Comparison of ENCODE assay signal across 2 cellular contexts in the genomic region with DNA sequence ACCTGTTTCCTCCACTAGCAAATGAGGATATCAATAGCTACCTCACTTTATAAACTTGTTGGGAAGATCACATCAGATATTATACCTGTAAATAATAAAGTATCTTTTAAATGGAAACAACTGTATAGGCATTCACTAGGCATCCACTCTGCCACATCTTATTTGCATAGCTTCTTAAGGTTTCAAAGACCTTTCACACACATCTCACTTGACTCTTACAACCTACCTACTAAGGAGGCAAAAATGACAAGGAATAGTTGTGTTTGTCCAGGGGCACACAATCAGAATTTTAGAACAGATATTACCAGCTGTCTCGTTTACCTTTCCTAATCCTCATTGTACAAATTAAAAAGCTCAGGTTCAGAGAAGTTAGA.
TF ChIP-seq lines count a peak whose summit lies in the region.

No MANE protein-coding gene starts in this region.

TF ChIP-seq in GM23338, 12 proteins besides CTCF, POLR2A, EP300 and RAD21 (continues in another document):
- TF ChIP-seq, protein P1, sequence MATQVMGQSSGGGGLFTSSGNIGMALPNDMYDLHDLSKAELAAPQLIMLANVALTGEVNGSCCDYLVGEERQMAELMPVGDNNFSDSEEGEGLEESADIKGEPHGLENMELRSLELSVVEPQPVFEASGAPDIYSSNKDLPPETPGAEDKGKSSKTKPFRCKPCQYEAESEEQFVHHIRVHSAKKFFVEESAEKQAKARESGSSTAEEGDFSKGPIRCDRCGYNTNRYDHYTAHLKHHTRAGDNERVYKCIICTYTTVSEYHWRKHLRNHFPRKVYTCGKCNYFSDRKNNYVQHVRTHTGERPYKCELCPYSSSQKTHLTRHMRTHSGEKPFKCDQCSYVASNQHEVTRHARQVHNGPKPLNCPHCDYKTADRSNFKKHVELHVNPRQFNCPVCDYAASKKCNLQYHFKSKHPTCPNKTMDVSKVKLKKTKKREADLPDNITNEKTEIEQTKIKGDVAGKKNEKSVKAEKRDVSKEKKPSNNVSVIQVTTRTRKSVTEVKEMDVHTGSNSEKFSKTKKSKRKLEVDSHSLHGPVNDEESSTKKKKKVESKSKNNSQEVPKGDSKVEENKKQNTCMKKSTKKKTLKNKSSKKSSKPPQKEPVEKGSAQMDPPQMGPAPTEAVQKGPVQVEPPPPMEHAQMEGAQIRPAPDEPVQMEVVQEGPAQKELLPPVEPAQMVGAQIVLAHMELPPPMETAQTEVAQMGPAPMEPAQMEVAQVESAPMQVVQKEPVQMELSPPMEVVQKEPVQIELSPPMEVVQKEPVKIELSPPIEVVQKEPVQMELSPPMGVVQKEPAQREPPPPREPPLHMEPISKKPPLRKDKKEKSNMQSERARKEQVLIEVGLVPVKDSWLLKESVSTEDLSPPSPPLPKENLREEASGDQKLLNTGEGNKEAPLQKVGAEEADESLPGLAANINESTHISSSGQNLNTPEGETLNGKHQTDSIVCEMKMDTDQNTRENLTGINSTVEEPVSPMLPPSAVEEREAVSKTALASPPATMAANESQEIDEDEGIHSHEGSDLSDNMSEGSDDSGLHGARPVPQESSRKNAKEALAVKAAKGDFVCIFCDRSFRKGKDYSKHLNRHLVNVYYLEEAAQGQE (IDR thresholded peaks at IDR 0.05; ENCODE audit: unreplicated experiment), result no peak
- no peak for TF ChIP-seq NANOG (IDR thresholded peaks at IDR 0.05; ENCODE audit: borderline replicate concordance)
- TF ChIP-seq JUNB (IDR thresholded peaks at IDR 0.05; ENCODE audit: unreplicated experiment), result no peak
- TF ChIP-seq POLR2AphosphoS5 (IDR thresholded peaks at IDR 0.05; ENCODE audit: low read depth), result no peak
- TF ChIP-seq EZH2 (IDR thresholded peaks at IDR 0.05; ENCODE audit: low read depth, unreplicated experiment), result no peak
- TF ChIP-seq EZH2phosphoT487 (IDR thresholded peaks at IDR 0.05; ENCODE audit: unreplicated experiment), result no peak
- TF ChIP-seq, protein P2, sequence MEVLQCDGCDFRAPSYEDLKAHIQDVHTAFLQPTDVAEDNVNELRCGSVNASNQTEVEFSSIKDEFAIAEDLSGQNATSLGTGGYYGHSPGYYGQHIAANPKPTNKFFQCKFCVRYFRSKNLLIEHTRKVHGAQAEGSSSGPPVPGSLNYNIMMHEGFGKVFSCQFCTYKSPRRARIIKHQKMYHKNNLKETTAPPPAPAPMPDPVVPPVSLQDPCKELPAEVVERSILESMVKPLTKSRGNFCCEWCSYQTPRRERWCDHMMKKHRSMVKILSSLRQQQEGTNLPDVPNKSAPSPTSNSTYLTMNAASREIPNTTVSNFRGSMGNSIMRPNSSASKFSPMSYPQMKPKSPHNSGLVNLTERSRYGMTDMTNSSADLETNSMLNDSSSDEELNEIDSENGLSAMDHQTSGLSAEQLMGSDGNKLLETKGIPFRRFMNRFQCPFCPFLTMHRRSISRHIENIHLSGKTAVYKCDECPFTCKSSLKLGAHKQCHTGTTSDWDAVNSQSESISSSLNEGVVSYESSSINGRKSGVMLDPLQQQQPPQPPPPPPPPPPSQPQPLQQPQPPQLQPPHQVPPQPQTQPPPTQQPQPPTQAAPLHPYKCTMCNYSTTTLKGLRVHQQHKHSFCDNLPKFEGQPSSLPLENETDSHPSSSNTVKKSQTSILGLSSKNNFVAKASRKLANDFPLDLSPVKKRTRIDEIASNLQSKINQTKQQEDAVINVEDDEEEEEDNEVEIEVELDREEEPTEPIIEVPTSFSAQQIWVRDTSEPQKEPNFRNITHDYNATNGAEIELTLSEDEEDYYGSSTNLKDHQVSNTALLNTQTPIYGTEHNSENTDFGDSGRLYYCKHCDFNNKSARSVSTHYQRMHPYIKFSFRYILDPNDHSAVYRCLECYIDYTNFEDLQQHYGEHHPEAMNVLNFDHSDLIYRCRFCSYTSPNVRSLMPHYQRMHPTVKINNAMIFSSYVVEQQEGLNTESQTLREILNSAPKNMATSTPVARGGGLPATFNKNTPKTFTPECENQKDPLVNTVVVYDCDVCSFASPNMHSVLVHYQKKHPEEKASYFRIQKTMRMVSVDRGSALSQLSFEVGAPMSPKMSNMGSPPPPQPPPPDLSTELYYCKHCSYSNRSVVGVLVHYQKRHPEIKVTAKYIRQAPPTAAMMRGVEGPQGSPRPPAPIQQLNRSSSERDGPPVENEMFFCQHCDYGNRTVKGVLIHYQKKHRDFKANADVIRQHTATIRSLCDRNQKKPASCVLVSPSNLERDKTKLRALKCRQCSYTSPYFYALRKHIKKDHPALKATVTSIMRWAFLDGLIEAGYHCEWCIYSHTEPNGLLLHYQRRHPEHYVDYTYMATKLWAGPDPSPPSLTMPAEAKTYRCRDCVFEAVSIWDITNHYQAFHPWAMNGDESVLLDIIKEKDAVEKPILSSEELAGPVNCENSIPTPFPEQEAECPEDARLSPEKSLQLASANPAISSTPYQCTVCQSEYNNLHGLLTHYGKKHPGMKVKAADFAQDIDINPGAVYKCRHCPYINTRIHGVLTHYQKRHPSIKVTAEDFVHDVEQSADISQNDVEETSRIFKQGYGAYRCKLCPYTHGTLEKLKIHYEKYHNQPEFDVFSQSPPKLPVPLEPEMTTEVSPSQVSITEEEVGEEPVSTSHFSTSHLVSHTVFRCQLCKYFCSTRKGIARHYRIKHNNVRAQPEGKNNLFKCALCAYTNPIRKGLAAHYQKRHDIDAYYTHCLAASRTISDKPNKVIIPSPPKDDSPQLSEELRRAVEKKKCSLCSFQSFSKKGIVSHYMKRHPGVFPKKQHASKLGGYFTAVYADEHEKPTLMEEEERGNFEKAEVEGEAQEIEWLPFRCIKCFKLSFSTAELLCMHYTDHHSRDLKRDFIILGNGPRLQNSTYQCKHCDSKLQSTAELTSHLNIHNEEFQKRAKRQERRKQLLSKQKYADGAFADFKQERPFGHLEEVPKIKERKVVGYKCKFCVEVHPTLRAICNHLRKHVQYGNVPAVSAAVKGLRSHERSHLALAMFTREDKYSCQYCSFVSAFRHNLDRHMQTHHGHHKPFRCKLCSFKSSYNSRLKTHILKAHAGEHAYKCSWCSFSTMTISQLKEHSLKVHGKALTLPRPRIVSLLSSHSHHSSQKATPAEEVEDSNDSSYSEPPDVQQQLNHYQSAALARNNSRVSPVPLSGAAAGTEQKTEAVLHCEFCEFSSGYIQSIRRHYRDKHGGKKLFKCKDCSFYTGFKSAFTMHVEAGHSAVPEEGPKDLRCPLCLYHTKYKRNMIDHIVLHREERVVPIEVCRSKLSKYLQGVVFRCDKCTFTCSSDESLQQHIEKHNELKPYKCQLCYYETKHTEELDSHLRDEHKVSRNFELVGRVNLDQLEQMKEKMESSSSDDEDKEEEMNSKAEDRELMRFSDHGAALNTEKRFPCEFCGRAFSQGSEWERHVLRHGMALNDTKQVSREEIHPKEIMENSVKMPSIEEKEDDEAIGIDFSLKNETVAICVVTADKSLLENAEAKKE (CRISPR knock-in tag; IDR thresholded peaks at IDR 0.05), result no peak
- no peak for TF ChIP-seq CREB1 (CRISPR knock-in tag; IDR thresholded peaks at IDR 0.05; ENCODE audit: low read depth)
- no peak for TF ChIP-seq STAT1 (IDR thresholded peaks at IDR 0.05; ENCODE audit: unreplicated experiment)
- TF ChIP-seq ZNF114 (CRISPR knock-in tag; IDR thresholded peaks at IDR 0.05), result no peak
- TF ChIP-seq ZNF331 (CRISPR knock-in tag; IDR thresholded peaks at IDR 0.05; ENCODE audit: low read depth), result no peak

TF ChIP-seq in SK-N-SH, 30 proteins besides CTCF, POLR2A, EP300 and RAD21 (continued from another document):
- TF ChIP-seq NRF1 (IDR thresholded peaks at IDR 0.05; ENCODE audit: low read depth, low read length), result no peak
- no peak for TF ChIP-seq TCF12 (IDR thresholded peaks at IDR 0.05)
- TF ChIP-seq GABPA (IDR thresholded peaks at IDR 0.05; ENCODE audit: low read depth), result no peak
- TF ChIP-seq RXRA (IDR thresholded peaks at IDR 0.05; ENCODE audit: borderline replicate concordance, low read depth), result no peak
- no peak for TF ChIP-seq FOXJ3 (CRISPR knock-in tag; IDR thresholded peaks at IDR 0.05)
- no peak for TF ChIP-seq FOXM1 (IDR thresholded peaks at IDR 0.05; ENCODE audit: low read depth)
- TF ChIP-seq NFIC (IDR thresholded peaks at IDR 0.05; ENCODE audit: borderline replicate concordance), result no peak
- TF ChIP-seq MEF2A (IDR thresholded peaks at IDR 0.05; ENCODE audit: borderline replicate concordance, low read depth), result no peak
